ENCODE assay signal across 23 cellular contexts in the genomic region with DNA sequence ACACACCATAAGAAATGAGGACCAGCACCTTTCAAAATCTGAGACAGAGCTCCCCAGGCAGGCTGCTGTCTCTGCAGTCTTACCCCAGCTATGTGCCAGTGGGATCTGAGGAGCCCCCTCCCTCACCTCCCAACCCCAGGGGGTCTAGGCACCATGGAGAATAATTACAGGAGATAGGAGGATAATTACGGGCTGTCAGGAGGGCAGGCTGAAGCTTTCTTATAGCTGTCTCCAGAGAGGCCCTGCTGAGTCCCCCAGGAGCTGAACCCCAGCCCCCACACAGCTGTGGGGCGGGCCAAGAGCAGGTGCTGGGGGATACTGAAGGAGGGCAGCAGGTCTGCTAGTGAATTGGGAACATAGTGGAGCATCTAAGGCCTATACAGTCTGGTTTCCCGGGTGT. TPM values are rescaled to one million over a fixed set of nuclear protein-coding genes. Genes with fewer than 3 reads are reported as not detected.
DNase-seq lines count a peak whose midpoint lies in the region; ATAC-seq lines count a peak whose summit lies in the region.
"Had no signal": no experiment of that assay in that cellular context is flagged by ENCODE, and none has a peak within 500 bp of the region (broad histone marks: within the 10 kb centered on the region; RNA-seq: fewer than 3 reads in every experiment).

No MANE protein-coding gene starts in this region.

- no peak overlapping the region for H4K5ac ChIP-seq in mesendoderm (ENCODE audit: low read length)

- no peaks in the 10 kb centered on the region for H3K79me2 ChIP-seq in mesendoderm (ENCODE audit: control insufficient read depth, insufficient read depth, low read length)

- no peak for ATAC-seq in sciatic nerve
- ATAC-seq: activated CD4-positive, alpha-beta T cell treated with anti-CD3 and anti-CD28 coated beads for 36 hours; left lung; naive thymus-derived CD4-positive, alpha-beta T cell had no signal

- no peaks in the 10 kb centered on the region for H3K27me3 ChIP-seq in mesendoderm (ENCODE audit: insufficient read depth, low read length, poor library complexity)

- intact Hi-C loops in sciatic nerve (cut with DNase I) = no loop called here

- no peaks in the 10 kb centered on the region for H3K36me3 ChIP-seq in mesendoderm (ENCODE audit: control insufficient read depth, insufficient read depth, low read length)
- H3K36me3 ChIP-seq: left lung had no signal

- WGBS in mesendoderm (ENCODE audit: extremely low coverage, insufficient coverage, low lambda C conversion rate) = no CpG with 5 or more reads among the region's 3 CpGs

- H3K4me1 ChIP-seq in mesendoderm (ENCODE audit: control insufficient read depth, low read depth, low read length) = peaks cover 9% of the 10 kb centered on the region

- no peak overlapping the region for H3K56ac ChIP-seq in mesendoderm (ENCODE audit: low read length)

- no peak overlapping the region for H3K18ac ChIP-seq in mesendoderm (ENCODE audit: low read length)

- no peak overlapping the region for H3K4me2 ChIP-seq in mesendoderm (ENCODE audit: low read length)

- no peak overlapping the region for H2BK15ac ChIP-seq in mesendoderm (replicated peaks; ENCODE audit: low read depth)

- H3K4me3 ChIP-seq in mesendoderm (ENCODE audit: low read length) = no peak overlapping the region
- H3K4me3 ChIP-seq: left lung had no signal

- H3K4ac ChIP-seq in mesendoderm (ENCODE audit: low read depth, low read length) = no peak overlapping the region

- no peak overlapping the region for H4K8ac ChIP-seq in mesendoderm (ENCODE audit: low read depth, low read length)

- no peak overlapping the region for H2AK5ac ChIP-seq in mesendoderm (ENCODE audit: low read length)

- DNase-seq in D341Med (ENCODE audit: low spot score) (peak; percentile 72), NCI-H1092 treated with DMSO at 0.1 percent for 48 hours (lab: John Stamatoyannopoulos, UW) (peak; percentile 11), NCI-H2227 treated with DMSO at 0.1 percent for 48 hours (lab: John Stamatoyannopoulos, UW) (peak; percentile 81), mesendoderm (peak; percentile 18), sciatic nerve (ENCODE audit: low spot score) (no peak), NCI-H446 (lab: John Stamatoyannopoulos, UW) (no peak)
- DNase-seq in activated naive CD4-positive, alpha-beta T cell treated with Interleukin-2 at 50 U/mL for 16 hours = no peak
- DNase-seq: activated CD4-positive, alpha-beta T cell treated with anti-CD3 and anti-CD28 coated beads for 36 hours; activated CD8-positive, alpha-beta memory T cell treated with anti-CD3 and anti-CD28 coated beads for 24 hours; activated gamma-delta T cell; activated T-cell treated with anti-CD3 and anti-CD28 coated beads, Interleukin-2, amount 50 U/mL, for 1 hour; CD8-positive, alpha-beta memory T cell; DMS53; naive thymus-derived CD4-positive, alpha-beta T cell; NCI-H446 treated with DMSO at 0.1 percent for 48 hours; SHP77; stimulated activated naive CD4-positive, alpha-beta T cell treated with Interleukin-2 at 50 U/mL for 16 hours had no signal

- H3K79me1 ChIP-seq in mesendoderm (ENCODE audit: low read length) = no peaks in the 10 kb centered on the region

- no peak overlapping the region for H2BK5ac ChIP-seq in mesendoderm (ENCODE audit: low read length)

- no peak overlapping the region for H3K27ac ChIP-seq in mesendoderm (ENCODE audit: low read depth, low read length)
- H3K27ac ChIP-seq: left lung had no signal

- no peak overlapping the region for H3K9ac ChIP-seq in mesendoderm (ENCODE audit: low read length)

- H3K23ac ChIP-seq in mesendoderm (ENCODE audit: low read length) = no peak overlapping the region

- no peak overlapping the region for H2BK120ac ChIP-seq in mesendoderm (ENCODE audit: low read depth, low read length)

RNA-seq across cellular contexts. Expression of a gene that starts 6.8 kb away (rescaled TPM):
- 0.01 TPM for polyA plus RNA-seq in mesendoderm (2013, experiment 1 of 2)
- polyA plus RNA-seq in mesendoderm (2013, experiment 2 of 2) = not detected
- not detected for total RNA-seq in sciatic nerve
- total RNA-seq: activated CD4-positive, alpha-beta T cell treated with anti-CD3 and anti-CD28 coated beads for 36 hours; CD8-positive, alpha-beta memory T cell; G401; H4; left lung; M059J; omental fat pad; pulmonary artery endothelial cell had no signal
- polyA plus RNA-seq: CD8-positive, alpha-beta memory T cell; naive thymus-derived CD4-positive, alpha-beta T cell had no signal

RNA-seq across cellular contexts. Expression of a gene that starts 16.0 kb away (rescaled TPM):
- polyA plus RNA-seq in mesendoderm (2013, experiment 1 of 2) = 37.5 TPM
- polyA plus RNA-seq in mesendoderm (2013, experiment 2 of 2) = 37.2 TPM
- total RNA-seq in sciatic nerve = 11.9 TPM

RNA-seq across cellular contexts. Expression of a gene that starts 26.3 kb away (rescaled TPM):
- 2.2 TPM for polyA plus RNA-seq in mesendoderm (2013, experiment 1 of 2)
- 2.3 TPM for polyA plus RNA-seq in mesendoderm (2013, experiment 2 of 2)
- total RNA-seq in sciatic nerve = 0.58 TPM
- total RNA-seq: M059J had no signal
- polyA plus RNA-seq: naive thymus-derived CD4-positive, alpha-beta T cell had no signal

RNA-seq across cellular contexts. Expression of a gene that starts 36.4 kb away (rescaled TPM):
- 25.5 TPM for polyA plus RNA-seq in mesendoderm (2013, experiment 1 of 2)
- polyA plus RNA-seq in mesendoderm (2013, experiment 2 of 2) = 23.1 TPM
- total RNA-seq in sciatic nerve = 47.6 TPM

RNA-seq across cellular contexts. Expression of a gene that starts 36.6 kb away (rescaled TPM):
- polyA plus RNA-seq in mesendoderm (2013, experiment 1 of 2) = 1.2 TPM
- 1.3 TPM for polyA plus RNA-seq in mesendoderm (2013, experiment 2 of 2)
- 2.9 TPM for total RNA-seq in sciatic nerve

Comparison
In these comparisons a context has a peak if more than half of its experiments do, and no peak if none do; other contexts are left out.
1. DNase-seq: peak in D341Med (single experiment), NCI-H1092 treated with DMSO at 0.1 percent for 48 hours (single experiment), NCI-H2227 treated with DMSO at 0.1 percent for 48 hours (single experiment) and mesendoderm (single experiment); none in sciatic nerve (single experiment), NCI-H446 (0 of 2) and activated naive CD4-positive, alpha-beta T cell treated with Interleukin-2 at 50 U/mL for 16 hours (single experiment).